In the genomic region with DNA sequence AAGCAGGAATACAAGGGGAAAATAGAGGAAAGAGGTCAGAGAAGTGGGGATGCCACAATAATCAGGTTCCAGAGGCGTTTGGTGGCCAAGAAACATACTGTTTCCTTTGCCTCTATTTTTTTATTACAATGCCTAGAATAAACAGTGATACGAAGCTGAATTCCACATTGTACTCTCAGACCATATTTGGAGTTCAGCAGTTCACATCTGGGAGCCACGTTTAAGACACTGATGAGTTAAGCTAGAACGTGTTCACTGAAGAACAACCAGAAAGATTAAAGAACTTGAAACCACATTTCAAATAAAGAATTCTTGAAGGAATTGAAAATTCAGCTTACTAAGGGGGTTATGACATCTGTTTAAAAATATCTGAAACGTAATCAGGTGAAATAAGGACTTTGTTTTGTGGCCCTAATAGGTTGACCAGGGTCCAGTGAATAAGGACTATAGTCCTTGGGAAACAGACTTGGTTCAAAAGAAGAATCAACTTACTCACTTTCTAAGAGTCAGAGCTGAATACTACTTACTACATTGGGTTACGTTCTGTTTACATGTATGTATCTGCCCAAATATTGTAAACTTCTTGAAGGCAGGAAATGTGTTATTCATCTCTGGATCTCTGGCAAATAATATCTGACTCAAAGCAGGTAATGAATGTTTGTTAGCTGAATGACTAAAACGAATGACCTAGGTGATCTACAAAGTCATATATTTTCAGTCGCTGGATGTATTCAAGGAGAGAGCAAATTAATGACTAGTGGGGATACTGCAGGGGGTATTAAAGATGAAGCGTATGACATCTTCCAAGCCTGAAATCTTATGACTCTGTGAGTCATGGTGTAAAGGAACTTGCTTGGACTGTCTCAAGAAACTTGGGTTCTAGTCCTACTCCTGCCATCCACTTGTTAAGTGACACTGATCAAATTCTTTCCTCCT, we compare ENCODE assay signal across 17 cellular contexts.
"Had no signal": no experiment of that assay in that cellular context is flagged by ENCODE, and none has a peak within 500 bp of the region (broad histone marks: within the 10 kb centered on the region; RNA-seq: fewer than 3 reads in every experiment).

No MANE protein-coding gene starts in this region.

- DNase-seq: activated CD4-positive, alpha-beta memory T cell treated with anti-CD3 and anti-CD28 coated beads for 36 hours; activated CD8-positive, alpha-beta memory T cell treated with anti-CD3 and anti-CD28 coated beads, Interleukin-2, amount 10 ng/mL, durations not matched to agents 7 days and 5 days; activated naive CD4-positive, alpha-beta T cell treated with anti-CD3 and anti-CD28 coated beads, Interleukin-2, amount 10 ng/mL, durations not matched to agents 7 days and 5 days; activated T-cell treated with anti-CD3 and anti-CD28 coated beads, Interleukin-2, amount 50 U/mL, for 1 hour; colonic mucosa; effector CD4-positive, alpha-beta T cell; stimulated activated CD4-positive, alpha-beta T cell treated with anti-CD3 and anti-CD28 coated beads, Interleukin-15, amount 100 ng/mL, for 24 hours; stimulated activated CD4-positive, alpha-beta T cell treated with anti-CD3 and anti-CD28 coated beads, Interleukin-4, amount 100 ng/mL, for 1 hour; stimulated activated naive CD4-positive, alpha-beta T cell; uterus; WERI-Rb-1 had no signal

- H3K27me3 ChIP-seq: colonic mucosa, tibial nerve, uterus had no signal

- H3K27me3 Mint-ChIP-seq: activated naive CD4-positive, alpha-beta T cell treated with anti-CD3 and anti-CD28 coated beads, Interleukin-2, amount 10 ng/mL, durations not matched to agents 7 days and 5 days had no signal

- H3K27ac Mint-ChIP-seq: activated CD4-positive, alpha-beta memory T cell treated with anti-CD3 and anti-CD28 coated beads for 36 hours; activated CD8-positive, alpha-beta memory T cell treated with anti-CD3 and anti-CD28 coated beads, Interleukin-2, amount 10 ng/mL, durations not matched to agents 7 days and 5 days; activated naive CD4-positive, alpha-beta T cell treated with anti-CD3 and anti-CD28 coated beads, Interleukin-2, amount 10 ng/mL, durations not matched to agents 7 days and 5 days; activated T-helper 2 cell treated with anti-CD3 and anti-CD28 coated beads, Interferon-gamma antibody, Interleukin-2, Interleukin-4, amounts not matched to agents 10 μg/mL and 5 μg/mL and 100 μg/mL, durations not matched to agents 14 hours and 24 hours and 36 hours; natural killer cell treated with Interleukin-12 subunit alpha and Interleukin-12 subunit beta and Interleukin-15 and Interleukin-18, amount 100 ng/mL, for 72 hours; T-helper 1 cell treated with Interleukin-12 subunit alpha and Interleukin-12 subunit beta and Interleukin-4 antibody, amounts not matched to agents 30 μg/mL and 1 μg/mL, for 36 hours had no signal

- H3K4me3 Mint-ChIP-seq: activated CD4-positive, alpha-beta memory T cell treated with anti-CD3 and anti-CD28 coated beads for 36 hours; activated CD8-positive, alpha-beta memory T cell treated with anti-CD3 and anti-CD28 coated beads, Interleukin-2, amount 10 ng/mL, durations not matched to agents 7 days and 5 days; activated naive CD4-positive, alpha-beta T cell treated with anti-CD3 and anti-CD28 coated beads, Interleukin-2, amount 10 ng/mL, durations not matched to agents 7 days and 5 days; natural killer cell treated with Interleukin-12 subunit alpha and Interleukin-12 subunit beta and Interleukin-15 and Interleukin-18, amount 100 ng/mL, for 72 hours; T-helper 1 cell treated with Interleukin-12 subunit alpha and Interleukin-12 subunit beta and Interleukin-4 antibody, amounts not matched to agents 30 μg/mL and 1 μg/mL, for 36 hours had no signal

- H3K4me1 Mint-ChIP-seq: activated CD8-positive, alpha-beta memory T cell treated with anti-CD3 and anti-CD28 coated beads, Interleukin-2, amount 10 ng/mL, durations not matched to agents 7 days and 5 days; activated naive CD4-positive, alpha-beta T cell treated with anti-CD3 and anti-CD28 coated beads, Interleukin-2, amount 10 ng/mL, durations not matched to agents 7 days and 5 days had no signal

- H3K36me3 ChIP-seq: colonic mucosa, tibial nerve, uterus, WERI-Rb-1 had no signal

- H3K9me3 ChIP-seq: colonic mucosa, tibial nerve, uterus had no signal

- H3K4me3 ChIP-seq: colonic mucosa, skin epidermis, tibial nerve, uterus had no signal

- FAIRE-seq: endothelial cell of umbilical vein had no signal

- H3K4me1 ChIP-seq: colonic mucosa, tibial nerve, uterus had no signal

- H3K36me3 Mint-ChIP-seq: activated CD4-positive, alpha-beta memory T cell treated with anti-CD3 and anti-CD28 coated beads for 36 hours; activated CD8-positive, alpha-beta memory T cell treated with anti-CD3 and anti-CD28 coated beads, Interleukin-2, amount 10 ng/mL, durations not matched to agents 7 days and 5 days; activated naive CD4-positive, alpha-beta T cell treated with anti-CD3 and anti-CD28 coated beads, Interleukin-2, amount 10 ng/mL, durations not matched to agents 7 days and 5 days; natural killer cell treated with Interleukin-12 subunit alpha and Interleukin-12 subunit beta and Interleukin-15 and Interleukin-18, amount 100 ng/mL, for 72 hours had no signal

- H3K27ac ChIP-seq: colonic mucosa, skin epidermis, tibial nerve, uterus, WERI-Rb-1 had no signal

- ATAC-seq: activated CD8-positive, alpha-beta memory T cell treated with anti-CD3 and anti-CD28 coated beads, Interleukin-2, amount 10 ng/mL, durations not matched to agents 7 days and 5 days; natural killer cell treated with Interleukin-12 subunit alpha and Interleukin-12 subunit beta and Interleukin-15 and Interleukin-18, amount 100 ng/mL, for 72 hours had no signal

- H3K9me3 Mint-ChIP-seq: activated CD4-positive, alpha-beta memory T cell treated with anti-CD3 and anti-CD28 coated beads for 36 hours; activated naive CD4-positive, alpha-beta T cell treated with anti-CD3 and anti-CD28 coated beads, Interleukin-2, amount 10 ng/mL, durations not matched to agents 7 days and 5 days; activated T-helper 2 cell treated with anti-CD3 and anti-CD28 coated beads, Interferon-gamma antibody, Interleukin-2, Interleukin-4, amounts not matched to agents 10 μg/mL and 5 μg/mL and 100 μg/mL, durations not matched to agents 14 hours and 24 hours and 36 hours; natural killer cell treated with Interleukin-12 subunit alpha and Interleukin-12 subunit beta and Interleukin-15 and Interleukin-18, amount 100 ng/mL, for 72 hours; T-helper 1 cell treated with Interleukin-12 subunit alpha and Interleukin-12 subunit beta and Interleukin-4 antibody, amounts not matched to agents 30 μg/mL and 1 μg/mL, for 36 hours had no signal
